In the genomic region with DNA sequence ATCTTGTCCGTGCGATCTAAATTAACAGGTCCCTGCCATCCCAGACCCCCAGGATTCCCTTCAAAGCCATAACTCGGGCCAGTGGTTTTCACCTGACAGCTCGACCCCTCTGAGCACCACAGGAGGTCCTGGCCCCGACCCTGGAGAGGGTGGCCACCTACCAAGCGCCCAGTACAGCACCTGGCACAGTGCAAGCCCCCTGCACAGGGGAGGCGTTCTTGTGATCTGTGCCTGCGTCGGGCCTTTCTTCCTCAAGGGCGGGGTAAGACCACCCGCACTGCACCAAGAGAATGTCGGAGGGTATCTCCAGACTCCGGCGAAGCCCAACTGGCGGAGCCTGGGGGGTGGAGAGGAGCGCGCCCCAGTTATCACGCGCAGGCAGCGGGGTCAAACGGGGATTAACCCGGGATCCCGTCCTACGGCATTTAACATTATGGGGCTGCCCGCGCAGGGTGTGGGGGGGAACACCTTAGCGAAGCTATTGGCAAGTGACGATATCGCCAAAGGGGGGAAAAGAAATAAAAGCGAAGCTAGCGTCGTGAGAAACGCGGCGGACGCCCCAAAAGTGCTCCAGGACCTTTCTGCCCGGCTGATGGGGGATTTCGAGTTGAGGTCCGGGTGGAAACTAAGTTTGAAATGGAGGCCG, we compare ENCODE assay signal across 1 cellular context.
TF ChIP-seq lines count a peak whose summit lies in the region.

No MANE protein-coding gene starts in this region.

TF ChIP-seq in HepG2, 621 proteins besides CTCF, POLR2A, EP300 and RAD21 (continued from another document and continues in another):
- TF ChIP-seq AFF4 (CRISPR knock-in tag; IDR thresholded peaks at IDR 0.05) = no peak
- no peak for TF ChIP-seq RARG (CRISPR knock-in tag; IDR thresholded peaks at IDR 0.05; ENCODE audit: low read depth)
- TF ChIP-seq FOXC1 (CRISPR knock-in tag; IDR thresholded peaks at IDR 0.05; ENCODE audit: borderline replicate concordance) = no peak
- peak; percentile 6; the same call in 1 of the 2 replicates for TF ChIP-seq DMAP1 (CRISPR knock-in tag; IDR thresholded peaks at IDR 0.05)
- 0 out of 2 replicates have a peak, but pooled peaks have one; percentile 30 for TF ChIP-seq ZNF550 (CRISPR knock-in tag; IDR thresholded peaks at IDR 0.05; ENCODE audit: borderline replicate concordance)
- peak; percentile 5; the same call in 1 of the 2 replicates for TF ChIP-seq ZNF761 (CRISPR knock-in tag; conservative IDR thresholded peaks at IDR 0.05)
- TF ChIP-seq ZFP82 (CRISPR knock-in tag; IDR thresholded peaks at IDR 0.05; ENCODE audit: borderline replicate concordance) = peak; percentile 91; the same call in 1 of the 2 replicates
- no peak for TF ChIP-seq NR2F2 (IDR thresholded peaks at IDR 0.05; ENCODE audit: borderline replicate concordance, low read depth)
- TF ChIP-seq MED8 (CRISPR knock-in tag; IDR thresholded peaks at IDR 0.05; ENCODE audit: insufficient replicate concordance) = no peak
- TF ChIP-seq SRF (IDR thresholded peaks at IDR 0.05; ENCODE audit: low read depth, low read length) = no peak
- TF ChIP-seq, protein P1, sequence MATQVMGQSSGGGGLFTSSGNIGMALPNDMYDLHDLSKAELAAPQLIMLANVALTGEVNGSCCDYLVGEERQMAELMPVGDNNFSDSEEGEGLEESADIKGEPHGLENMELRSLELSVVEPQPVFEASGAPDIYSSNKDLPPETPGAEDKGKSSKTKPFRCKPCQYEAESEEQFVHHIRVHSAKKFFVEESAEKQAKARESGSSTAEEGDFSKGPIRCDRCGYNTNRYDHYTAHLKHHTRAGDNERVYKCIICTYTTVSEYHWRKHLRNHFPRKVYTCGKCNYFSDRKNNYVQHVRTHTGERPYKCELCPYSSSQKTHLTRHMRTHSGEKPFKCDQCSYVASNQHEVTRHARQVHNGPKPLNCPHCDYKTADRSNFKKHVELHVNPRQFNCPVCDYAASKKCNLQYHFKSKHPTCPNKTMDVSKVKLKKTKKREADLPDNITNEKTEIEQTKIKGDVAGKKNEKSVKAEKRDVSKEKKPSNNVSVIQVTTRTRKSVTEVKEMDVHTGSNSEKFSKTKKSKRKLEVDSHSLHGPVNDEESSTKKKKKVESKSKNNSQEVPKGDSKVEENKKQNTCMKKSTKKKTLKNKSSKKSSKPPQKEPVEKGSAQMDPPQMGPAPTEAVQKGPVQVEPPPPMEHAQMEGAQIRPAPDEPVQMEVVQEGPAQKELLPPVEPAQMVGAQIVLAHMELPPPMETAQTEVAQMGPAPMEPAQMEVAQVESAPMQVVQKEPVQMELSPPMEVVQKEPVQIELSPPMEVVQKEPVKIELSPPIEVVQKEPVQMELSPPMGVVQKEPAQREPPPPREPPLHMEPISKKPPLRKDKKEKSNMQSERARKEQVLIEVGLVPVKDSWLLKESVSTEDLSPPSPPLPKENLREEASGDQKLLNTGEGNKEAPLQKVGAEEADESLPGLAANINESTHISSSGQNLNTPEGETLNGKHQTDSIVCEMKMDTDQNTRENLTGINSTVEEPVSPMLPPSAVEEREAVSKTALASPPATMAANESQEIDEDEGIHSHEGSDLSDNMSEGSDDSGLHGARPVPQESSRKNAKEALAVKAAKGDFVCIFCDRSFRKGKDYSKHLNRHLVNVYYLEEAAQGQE (IDR thresholded peaks at IDR 0.05; ENCODE audit: borderline replicate concordance in 1 of 2, low read depth in 1 of 2, low read length in 2 of 2) = no peak
- no peak for TF ChIP-seq FOXO4 (CRISPR knock-in tag; conservative IDR thresholded peaks at IDR 0.05)
- TF ChIP-seq ZHX1 (CRISPR knock-in tag; IDR thresholded peaks at IDR 0.05; ENCODE audit: low read depth) = peak; percentile 6; the same call in 1 of the 2 replicates
- 0 out of 2 replicates have a peak, but pooled peaks have one; percentile 25 for TF ChIP-seq ZNF235 (CRISPR knock-in tag; IDR thresholded peaks at IDR 0.05; ENCODE audit: borderline replicate concordance)
- TF ChIP-seq ZNF121 (CRISPR knock-in tag; IDR thresholded peaks at IDR 0.05) = no peak
- TF ChIP-seq ZNF510 (CRISPR knock-in tag; IDR thresholded peaks at IDR 0.05; ENCODE audit: low read depth) = no peak
- TF ChIP-seq ZNF670 (CRISPR knock-in tag; IDR thresholded peaks at IDR 0.05; ENCODE audit: borderline replicate concordance) = peak; percentile 81; the same call in 1 of the 2 replicates
- TF ChIP-seq ZNF768 (CRISPR knock-in tag; IDR thresholded peaks at IDR 0.05) = 0 out of 2 replicates have a peak, but pooled peaks have one; percentile 23
- no peak for TF ChIP-seq HNF4G (IDR thresholded peaks at IDR 0.05; ENCODE audit: borderline replicate concordance, low read depth, low read length)
- TF ChIP-seq HNF4G (CRISPR knock-in tag; IDR thresholded peaks at IDR 0.05; ENCODE audit: borderline replicate concordance, low read depth) = no peak
- no peak for TF ChIP-seq CBX1 (IDR thresholded peaks at IDR 0.05; ENCODE audit: low read depth)
- TF ChIP-seq TBP (CRISPR knock-in tag; IDR thresholded peaks at IDR 0.05) = no peak
- no peak for TF ChIP-seq HNRNPH1 (optimal IDR thresholded peaks at IDR 0.05; ENCODE audit: low read depth, low read length)
- TF ChIP-seq HNF4A (CRISPR knock-in tag; IDR thresholded peaks at IDR 0.05) = no peak
- 0 out of 2 replicates have a peak, but pooled peaks have one; percentile 9 for TF ChIP-seq ZNF317 (CRISPR knock-in tag; IDR thresholded peaks at IDR 0.05)
- TF ChIP-seq NR2F6 (IDR thresholded peaks at IDR 0.05) = no peak
- TF ChIP-seq NR2F6 (CRISPR knock-in tag; IDR thresholded peaks at IDR 0.05) = no peak
- TF ChIP-seq MLXIP (CRISPR knock-in tag; IDR thresholded peaks at IDR 0.05; ENCODE audit: borderline replicate concordance) = no peak
- peak; percentile 65; the same call in 1 of the 2 replicates for TF ChIP-seq SRY (CRISPR knock-in tag; IDR thresholded peaks at IDR 0.05)
- no peak for TF ChIP-seq ZNF503 (CRISPR knock-in tag; IDR thresholded peaks at IDR 0.05)
- 0 out of 2 replicates have a peak, but pooled peaks have one; percentile 2 for TF ChIP-seq SP5 (CRISPR knock-in tag; IDR thresholded peaks at IDR 0.05; ENCODE audit: borderline replicate concordance, low read depth)
- TF ChIP-seq KMT2B (CRISPR knock-in tag; IDR thresholded peaks at IDR 0.05) = no peak
- TF ChIP-seq ZFP36 (IDR thresholded peaks at IDR 0.05; ENCODE audit: borderline replicate concordance, low read depth, low read length, partially characterized antibody) = no peak
- TF ChIP-seq, protein P2, sequence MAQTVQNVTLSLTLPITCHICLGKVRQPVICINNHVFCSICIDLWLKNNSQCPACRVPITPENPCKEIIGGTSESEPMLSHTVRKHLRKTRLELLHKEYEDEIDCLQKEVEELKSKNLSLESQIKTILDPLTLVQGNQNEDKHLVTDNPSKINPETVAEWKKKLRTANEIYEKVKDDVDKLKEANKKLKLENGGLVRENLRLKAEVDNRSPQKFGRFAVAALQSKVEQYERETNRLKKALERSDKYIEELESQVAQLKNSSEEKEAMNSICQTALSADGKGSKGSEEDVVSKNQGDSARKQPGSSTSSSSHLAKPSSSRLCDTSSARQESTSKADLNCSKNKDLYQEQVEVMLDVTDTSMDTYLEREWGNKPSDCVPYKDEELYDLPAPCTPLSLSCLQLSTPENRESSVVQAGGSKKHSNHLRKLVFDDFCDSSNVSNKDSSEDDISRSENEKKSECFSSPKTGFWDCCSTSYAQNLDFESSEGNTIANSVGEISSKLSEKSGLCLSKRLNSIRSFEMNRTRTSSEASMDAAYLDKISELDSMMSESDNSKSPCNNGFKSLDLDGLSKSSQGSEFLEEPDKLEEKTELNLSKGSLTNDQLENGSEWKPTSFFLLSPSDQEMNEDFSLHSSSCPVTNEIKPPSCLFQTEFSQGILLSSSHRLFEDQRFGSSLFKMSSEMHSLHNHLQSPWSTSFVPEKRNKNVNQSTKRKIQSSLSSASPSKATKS (CRISPR knock-in tag; IDR thresholded peaks at IDR 0.05) = 0 out of 2 replicates have a peak, but pooled peaks have one; percentile 20
- no peak for TF ChIP-seq FOSL2 (CRISPR knock-in tag; IDR thresholded peaks at IDR 0.05)
- TF ChIP-seq TARDBP (CRISPR knock-in tag; IDR thresholded peaks at IDR 0.05) = peak; percentile 1; the same call in 1 of the 2 replicates
